1 cellular context compared by ENCODE assay signal in the genomic region with DNA sequence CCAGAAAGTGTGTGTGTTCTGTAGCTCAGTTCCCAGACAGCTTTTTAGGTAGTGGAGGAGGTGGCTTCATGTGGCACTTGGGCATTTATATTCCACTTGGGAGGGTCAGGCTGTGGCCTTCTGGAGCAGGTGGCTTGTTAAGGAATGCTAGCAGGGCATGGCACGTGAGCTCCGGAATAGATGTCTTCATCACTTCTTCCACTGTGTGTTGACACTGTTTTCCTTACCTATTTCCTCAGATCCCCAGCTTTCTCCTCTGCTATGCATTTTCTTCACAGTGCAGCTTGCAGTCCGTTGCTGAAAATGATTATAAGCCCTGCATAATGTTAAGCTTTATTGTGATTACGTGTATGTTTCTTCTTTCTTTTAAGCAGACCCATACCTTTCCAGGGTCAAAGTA.
TF ChIP-seq lines count a peak whose summit lies in the region.

No MANE protein-coding gene starts in this region.

TF ChIP-seq in endothelial cell of umbilical vein, 7 proteins besides CTCF, POLR2A, EP300 and RAD21:
- TF ChIP-seq GATA2 (IDR thresholded peaks at IDR 0.05; ENCODE audit: insufficient read depth, insufficient read length, low read depth, low read length) (no peak), JUN (IDR thresholded peaks at IDR 0.05; ENCODE audit: borderline replicate concordance, insufficient read depth, insufficient read length, low read depth) (no peak), FOS (IDR thresholded peaks at IDR 0.05; ENCODE audit: borderline replicate concordance, insufficient read depth, low read length) (no peak), MYC (IDR thresholded peaks at IDR 0.05; ENCODE audit: low read depth, low read length) (no peak), EZH2 (IDR thresholded peaks at IDR 0.05; ENCODE audit: borderline replicate concordance, low read depth, low read length, severe bottlenecking) (no peak), POLR2AphosphoS5 (IDR thresholded peaks at IDR 0.05; ENCODE audit: insufficient read depth, low read depth, low read length) (no peak)
- TF ChIP-seq, protein P1, sequence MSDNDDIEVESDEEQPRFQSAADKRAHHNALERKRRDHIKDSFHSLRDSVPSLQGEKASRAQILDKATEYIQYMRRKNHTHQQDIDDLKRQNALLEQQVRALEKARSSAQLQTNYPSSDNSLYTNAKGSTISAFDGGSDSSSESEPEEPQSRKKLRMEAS (IDR thresholded peaks at IDR 0.05; ENCODE audit: insufficient read depth, insufficient read length), result no peak
TF ChIP-seq in endothelial cell of umbilical vein: peak in this region for 0.
